In genomic region chr11:95698939-95699562, GRCh38 we compare ENCODE assay signal across 10 cellular contexts.
DNase-seq lines count a peak whose midpoint lies in the region; ATAC-seq and TF ChIP-seq lines count a peak whose summit lies in the region.
"Had no signal": no experiment of that assay in that cellular context is flagged by ENCODE, and none has a peak within 500 bp of the region (broad histone marks: within the 10 kb centered on the region; RNA-seq: fewer than 3 reads in every experiment).

No MANE protein-coding gene starts in this region.

- no peaks in the 10 kb centered on the region for H3K27me3 ChIP-seq in CD8-positive, alpha-beta memory T cell (ENCODE audit: insufficient read depth, low read length, poor library complexity, severe bottlenecking)

- peaks cover 36 to 49% (median 47%) of the 10 kb centered on the region in 3 donors for H3K4me1 Mint-ChIP-seq in CD8-positive, alpha-beta memory T cell
- peaks cover 32% of the 10 kb centered on the region for H3K4me1 Mint-ChIP-seq in neural crest cell

- peaks cover 61% of the 10 kb centered on the region for H3K4me1 ChIP-seq in CD8-positive, alpha-beta memory T cell (ENCODE audit: insufficient read depth, low read length)

- TF ChIP-seq POLR2A in GM18505 (IDR thresholded peaks at IDR 0.05; ENCODE audit: borderline replicate concordance, extremely low read depth, insufficient read depth, insufficient read length), result no peak

- DNase-seq in CD8-positive, alpha-beta memory T cell, result no peak
- peak; percentile 31 for DNase-seq in NOMO-1 treated with dmso at 0.1 percent for 144 hours (lab: John Stamatoyannopoulos, UW; ENCODE audit: unreplicated experiment)
- DNase-seq in choroid plexus epithelial cell (ENCODE audit: low read depth), result peak; percentile 11
- DNase-seq in neural crest cell (ENCODE audit: low read depth, low spot score), result no peak
- no peak for DNase-seq in GM20000 (ENCODE audit: low spot score)
- DNase-seq in NCI-H187 treated with DMSO at 0.1 percent for 48 hours (lab: John Stamatoyannopoulos, UW), result no peak
- DNase-seq: NCI-H187, substantia nigra had no signal

- peaks cover 0 to 6% (median 0%) of the 10 kb centered on the region in 5 donors for H3K9me3 Mint-ChIP-seq in CD8-positive, alpha-beta memory T cell
- no peaks in the 10 kb centered on the region for H3K9me3 Mint-ChIP-seq in neural crest cell

- H3K36me3 ChIP-seq in CD8-positive, alpha-beta memory T cell (ENCODE audit: insufficient read depth, low read length), result no peaks in the 10 kb centered on the region

- H3K4me3 ChIP-seq in CD8-positive, alpha-beta memory T cell (ENCODE audit: low read length), result peak overlapping the region; percentile 49
- no peak overlapping the region for H3K4me3 ChIP-seq in choroid plexus epithelial cell (ENCODE audit: low read depth, low read length)

- no peak overlapping the region for H3K27ac ChIP-seq in CD8-positive, alpha-beta memory T cell (ENCODE audit: low read depth, low read length)

- no peak for TF ChIP-seq CTCF in choroid plexus epithelial cell (conservative IDR thresholded peaks at IDR 0.05; ENCODE audit: low read depth, low read length)
- TF ChIP-seq CTCF in neural crest cell (conservative IDR thresholded peaks at IDR 0.05), result no peak
- no peak for TF ChIP-seq CTCF in GM20000 (IDR thresholded peaks at IDR 0.05; ENCODE audit: extremely low read depth, missing control alignments)

- H3K27me3 Mint-ChIP-seq in CD8-positive, alpha-beta memory T cell, result no peaks in the 10 kb centered on the region
- H3K27me3 Mint-ChIP-seq in neural crest cell (ENCODE audit: low read depth), result no peaks in the 10 kb centered on the region

- no peaks in the 10 kb centered on the region for H3K9me3 ChIP-seq in CD8-positive, alpha-beta memory T cell (ENCODE audit: low read length)

- H3K36me3 Mint-ChIP-seq in CD8-positive, alpha-beta memory T cell, result peaks cover 0 to 1% (median 0%) of the 10 kb centered on the region in 3 donors
- no peaks in the 10 kb centered on the region for H3K36me3 Mint-ChIP-seq in neural crest cell (ENCODE audit: low read depth)

- CTCF ChIA-PET in CD8-positive, alpha-beta memory T cell (lab: Charles Lee), result interaction anchor here (0.7 to 17.2 kb wide), 5 partner anchors 16 to 630 kb away, joined by 3 to 335 read pairs (median 3); partner anchors contain the start of gene SESN3

- no peak for ATAC-seq in GM18505 (IDR thresholded peaks at IDR 0.05; ENCODE audit: unreplicated experiment)
- no peak for ATAC-seq in GM21423 (IDR thresholded peaks at IDR 0.05; ENCODE audit: unreplicated experiment)

- peak overlapping the region; percentile 24 to 98 (median 90) for H3K27ac Mint-ChIP-seq in CD8-positive, alpha-beta memory T cell
- H3K27ac Mint-ChIP-seq in neural crest cell (ENCODE audit: unreplicated experiment), result peak overlapping the region; percentile 1

- H3K4me3 Mint-ChIP-seq in CD8-positive, alpha-beta memory T cell, result peak overlapping the region in 5 of 7 donors; percentile 10 to 83 (median 78)
- H3K4me3 Mint-ChIP-seq in neural crest cell, result peak overlapping the region; percentile 4

- POLR2A ChIA-PET in CD8-positive, alpha-beta memory T cell (lab: Charles Lee), result interaction anchor here (0.9 to 1.3 kb wide), 2 partner anchors 9 to 468 kb away, joined by 3 to 4 read pairs; partner anchors contain the start of gene SESN3

Comparison
In these comparisons a context has a peak if more than half of its experiments do, and no peak if none do; other contexts are left out.
1. DNase-seq: peak in NOMO-1 treated with dmso at 0.1 percent for 144 hours (single experiment) and choroid plexus epithelial cell (single experiment); none in CD8-positive, alpha-beta memory T cell (0 of 5), neural crest cell (single experiment), GM20000 (single experiment) and NCI-H187 treated with DMSO at 0.1 percent for 48 hours (single experiment).